ENCODE assay signal across 8 cellular contexts in genomic region chr16:2532494-2533141, GRCh38. TPM values are rescaled to one million over a fixed set of nuclear protein-coding genes. Genes with fewer than 3 reads are reported as not detected.
DNase-seq lines count a peak whose midpoint lies in the region; ATAC-seq and TF ChIP-seq lines count a peak whose summit lies in the region.

No MANE protein-coding gene starts in this region.

- DNase-seq in SIG-M5 treated with dmso at 0.1 percent for 504 hours (lab: John Stamatoyannopoulos, UW; ENCODE audit: unreplicated experiment) (peak; percentile 58), SIG-M5 (lab: John Stamatoyannopoulos, UW) (no peak), NCI-H2227 (lab: John Stamatoyannopoulos, UW; ENCODE audit: unreplicated experiment) (peak; percentile 70), epithelial cell of esophagus (ENCODE audit: low read depth) (peak; percentile 84)
- DNase-seq in activated CD8-positive, alpha-beta memory T cell treated with anti-CD3 and anti-CD28 coated beads, Interleukin-2, amount 10 ng/mL, durations not matched to agents 7 days and 5 days: peak; percentile 84

- H3K27me3 Mint-ChIP-seq in activated CD8-positive, alpha-beta memory T cell treated with anti-CD3 and anti-CD28 coated beads, Interleukin-2, amount 10 ng/mL, durations not matched to agents 7 days and 5 days: no peaks in the 10 kb centered on the region

- peaks cover 13 to 23% of the 10 kb centered on the region in 2 donors for H3K4me1 ChIP-seq in mucosa of rectum (ENCODE audit: control insufficient read depth in 2 of 2, insufficient read depth in 2 of 2, low read length in 2 of 2)
- peaks cover 0 to 39% (median 29%) of the 10 kb centered on the region in 5 donors for H3K4me1 ChIP-seq in subcutaneous abdominal adipose tissue (ENCODE audit: control insufficient read depth in 5 of 5, insufficient read depth in 5 of 5, low read length in 5 of 5)

- H3K4me3 ChIP-seq in epithelial cell of esophagus (ENCODE audit: low read length) (peak overlapping the region; percentile 64), mucosa of rectum (ENCODE audit: low read length in 2 of 2) (peak overlapping the region; percentile 76 to 84), subcutaneous abdominal adipose tissue (ENCODE audit: low read depth in 1 of 5, low read length in 5 of 5) (peak overlapping the region; percentile 61 to 84 (median 77))

- no peak for TF ChIP-seq CTCF in epithelial cell of esophagus (IDR thresholded peaks at IDR 0.05; ENCODE audit: insufficient read depth, low read depth, low read length, missing control alignments)

- H3K9me3 Mint-ChIP-seq in activated CD8-positive, alpha-beta memory T cell treated with anti-CD3 and anti-CD28 coated beads, Interleukin-2, amount 10 ng/mL, durations not matched to agents 7 days and 5 days (ENCODE audit: low read depth): no peaks in the 10 kb centered on the region

- CTCF ChIA-PET in activated CD8-positive, alpha-beta memory T cell treated with anti-CD3 and anti-CD28 coated beads, Interleukin-2, amount 10 ng/mL, durations not matched to agents 7 days and 5 days (lab: Charles Lee): interaction anchor here (0.8 to 1.6 kb wide), 3 partner anchors 12 to 58 kb away, joined by 3 to 7 read pairs (median 4); no protein-coding TSS in a partner anchor

- H3K9ac ChIP-seq in mucosa of rectum (ENCODE audit: low read depth in 1 of 2, low read length in 2 of 2): peak overlapping the region; percentile 96 to 99
- peak overlapping the region; percentile 68 to 80 (median 70) for H3K9ac ChIP-seq in subcutaneous abdominal adipose tissue (ENCODE audit: low read length in 5 of 5)

- no peaks in the 10 kb centered on the region for H3K9me3 ChIP-seq in mucosa of rectum (ENCODE audit: control insufficient read depth in 2 of 2, low read length in 2 of 2)
- no peaks in the 10 kb centered on the region for H3K9me3 ChIP-seq in subcutaneous abdominal adipose tissue (ENCODE audit: control insufficient read depth in 5 of 5, low read length in 5 of 5)

- H3K27ac Mint-ChIP-seq in activated CD8-positive, alpha-beta memory T cell treated with anti-CD3 and anti-CD28 coated beads, Interleukin-2, amount 10 ng/mL, durations not matched to agents 7 days and 5 days: peak overlapping the region; percentile 98

- no peaks in the 10 kb centered on the region for H3K36me3 Mint-ChIP-seq in activated CD8-positive, alpha-beta memory T cell treated with anti-CD3 and anti-CD28 coated beads, Interleukin-2, amount 10 ng/mL, durations not matched to agents 7 days and 5 days

- H3K27me3 ChIP-seq in mucosa of rectum (ENCODE audit: control insufficient read depth in 2 of 2, insufficient read depth in 2 of 2, low read length in 2 of 2): no peaks in the 10 kb centered on the region
- H3K27me3 ChIP-seq in subcutaneous abdominal adipose tissue (ENCODE audit: control insufficient read depth in 5 of 5, insufficient read depth in 4 of 5, low read length in 5 of 5): no peaks in the 10 kb centered on the region

- H3K27ac ChIP-seq in mucosa of rectum (ENCODE audit: low read depth in 2 of 2, low read length in 2 of 2) (peak overlapping the region; percentile 96 to 99), subcutaneous abdominal adipose tissue (ENCODE audit: low read depth, low read length) (peak overlapping the region; percentile 90)

- H3K4me1 Mint-ChIP-seq in activated CD8-positive, alpha-beta memory T cell treated with anti-CD3 and anti-CD28 coated beads, Interleukin-2, amount 10 ng/mL, durations not matched to agents 7 days and 5 days: peaks cover 24% of the 10 kb centered on the region

- H3K36me3 ChIP-seq in mucosa of rectum (ENCODE audit: control insufficient read depth in 2 of 2, insufficient read depth in 2 of 2, low read length in 2 of 2) (peaks cover 6 to 17% of the 10 kb centered on the region in 2 donors), subcutaneous abdominal adipose tissue (ENCODE audit: control insufficient read depth in 5 of 5, insufficient read depth in 5 of 5, low read length in 5 of 5) (peaks cover 0 to 31% (median 21%) of the 10 kb centered on the region in 5 donors)

- peak overlapping the region; percentile 82 for H3K4me3 Mint-ChIP-seq in activated CD8-positive, alpha-beta memory T cell treated with anti-CD3 and anti-CD28 coated beads, Interleukin-2, amount 10 ng/mL, durations not matched to agents 7 days and 5 days

- peak; percentile 8 for ATAC-seq in activated CD8-positive, alpha-beta memory T cell treated with anti-CD3 and anti-CD28 coated beads, Interleukin-2, amount 10 ng/mL, durations not matched to agents 7 days and 5 days
- no peak for ATAC-seq in HG03432 (IDR thresholded peaks at IDR 0.05; ENCODE audit: unreplicated experiment)

RNA-seq across cellular contexts. Expression of gene CEMP1, which starts 1.4 kb away (rescaled TPM):
- total RNA-seq in activated CD8-positive, alpha-beta memory T cell treated with anti-CD3 and anti-CD28 coated beads, Interleukin-2, amount 10 ng/mL, durations not matched to agents 7 days and 5 days: not detected

RNA-seq across cellular contexts. Expression of gene PDPK1, which starts 5.2 kb away (rescaled TPM):
- 10 to 100 TPM; 40.3 to 45.1 TPM for total RNA-seq in activated CD8-positive, alpha-beta memory T cell treated with anti-CD3 and anti-CD28 coated beads, Interleukin-2, amount 10 ng/mL, durations not matched to agents 7 days and 5 days

RNA-seq across cellular contexts. Expression of gene AMDHD2, which starts 12.4 kb away (rescaled TPM):
- total RNA-seq in activated CD8-positive, alpha-beta memory T cell treated with anti-CD3 and anti-CD28 coated beads, Interleukin-2, amount 10 ng/mL, durations not matched to agents 7 days and 5 days: 10 to 100 TPM; 52.5 to 54.2 TPM

RNA-seq across cellular contexts. Expression of gene ATP6V0C, which starts 18.9 kb away (rescaled TPM):
- 100 to 1,000 TPM; 104 to 121 TPM for total RNA-seq in activated CD8-positive, alpha-beta memory T cell treated with anti-CD3 and anti-CD28 coated beads, Interleukin-2, amount 10 ng/mL, durations not matched to agents 7 days and 5 days

RNA-seq across cellular contexts. Expression of gene TBC1D24, which starts 57.7 kb away (rescaled TPM):
- total RNA-seq in activated CD8-positive, alpha-beta memory T cell treated with anti-CD3 and anti-CD28 coated beads, Interleukin-2, amount 10 ng/mL, durations not matched to agents 7 days and 5 days: 10 to 100 TPM; 18.7 to 23.3 TPM
